In the genomic region with DNA sequence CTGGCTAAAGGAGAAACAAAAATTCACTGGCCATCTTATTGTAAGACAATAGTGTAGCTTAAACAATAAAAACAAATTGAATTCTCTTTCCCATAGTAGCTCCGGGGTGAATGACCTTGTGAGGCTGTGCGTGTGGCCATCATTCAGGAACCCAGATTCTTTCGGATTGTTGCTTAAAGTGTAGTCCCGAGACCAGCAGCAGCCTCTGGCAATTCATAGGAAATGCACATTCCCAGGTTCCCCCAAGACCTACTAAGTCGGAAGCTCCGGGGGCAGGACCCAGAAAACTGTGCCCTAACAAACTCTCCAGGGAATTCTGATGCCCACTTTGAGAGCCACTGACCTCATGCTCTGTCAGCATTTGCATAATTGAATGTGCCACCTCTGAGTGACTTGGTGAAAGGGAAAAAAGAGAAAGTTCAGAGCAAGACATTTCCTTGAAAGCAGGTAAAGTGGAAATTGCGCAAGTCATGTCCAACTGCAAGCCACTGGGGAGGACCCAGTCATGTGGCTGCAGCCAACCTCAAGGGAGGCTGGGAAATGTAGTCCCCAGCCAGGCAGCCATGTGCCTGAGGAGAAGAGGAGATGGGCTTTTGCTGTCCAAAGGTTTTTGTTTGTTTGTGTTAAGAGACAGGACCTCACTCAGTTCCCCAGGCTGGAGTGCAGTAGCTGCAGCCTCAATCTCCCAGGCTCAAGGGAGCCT, we compare ENCODE assay signal across 8 cellular contexts. TPM values are rescaled to one million over a fixed set of nuclear protein-coding genes. Genes with fewer than 3 reads are reported as not detected.
DNase-seq lines count a peak whose midpoint lies in the region; ATAC-seq and TF ChIP-seq lines count a peak whose summit lies in the region.

No MANE protein-coding gene starts in this region.

- peaks cover 6 to 12% of the 10 kb centered on the region in 2 donors for H3K27me3 Mint-ChIP-seq in natural killer cell (ENCODE audit: low read depth in 2 of 2)

- H3K36me3 Mint-ChIP-seq in natural killer cell: no peaks in the 10 kb centered on the region

- no peaks in the 10 kb centered on the region for H3K9me3 ChIP-seq in uterus

- H3K36me3 ChIP-seq in uterus: no peaks in the 10 kb centered on the region

- TF ChIP-seq POLR2A in uterus (IDR thresholded peaks at IDR 0.05): no peak

- H3K9me3 Mint-ChIP-seq in natural killer cell: peaks cover 0 to 3% of the 10 kb centered on the region in 2 donors

- DNase-seq in NCI-H2029 (lab: John Stamatoyannopoulos, UW) (peak; percentile 8), NCI-H2029 treated with DMSO at 0.1 percent for 48 hours (lab: John Stamatoyannopoulos, UW) (no peak), NOMO-1 treated with DMSO at 0.1 percent for 48 hours (lab: John Stamatoyannopoulos, UW; ENCODE audit: unreplicated experiment) (peak; percentile 68), epithelial cell of proximal tubule (ENCODE audit: low read depth) (peak; percentile 30), natural killer cell (no peak), uterus (no peak)

- no peaks in the 10 kb centered on the region for H3K27me3 ChIP-seq in uterus

- no peaks in the 10 kb centered on the region for H3K4me1 ChIP-seq in uterus

- H3K4me1 Mint-ChIP-seq in natural killer cell: peaks cover 0 to 9% of the 10 kb centered on the region in 2 donors

- no peak overlapping the region for H3K27ac Mint-ChIP-seq in natural killer cell

- H3K27ac ChIP-seq in uterus: no peak overlapping the region

- ATAC-seq in natural killer cell: peak in 1 of 3 donors; percentile 77
- no peak for ATAC-seq in HG03139 (IDR thresholded peaks at IDR 0.05; ENCODE audit: unreplicated experiment)
- no peak for ATAC-seq in HG03439 (IDR thresholded peaks at IDR 0.05; ENCODE audit: unreplicated experiment)

- H3K4me3 ChIP-seq in epithelial cell of proximal tubule (ENCODE audit: low read depth, low read length) (peak overlapping the region; percentile 58), uterus (no peak overlapping the region)

- TF ChIP-seq CTCF in epithelial cell of proximal tubule (conservative IDR thresholded peaks at IDR 0.05; ENCODE audit: low read depth, low read length) (no peak), natural killer cell (IDR thresholded peaks at IDR 0.05) (no peak), uterus (IDR thresholded peaks at IDR 0.05) (no peak)

- H3K4me3 Mint-ChIP-seq in natural killer cell: peak overlapping the region; percentile 65

- intact Hi-C loops in natural killer cell (cut with micrococcal nuclease): no loop called here
- intact Hi-C loops in uterus (cut with DNase I; ENCODE audit: low total_unique reads): no loop called here

RNA-seq across cellular contexts. Expression of a gene that starts 50.7 kb away (rescaled TPM):
- total RNA-seq in epithelial cell of proximal tubule (0.36 and 0.92 TPM in 2 replicates), natural killer cell (under 1 TPM in 2 of 3 donors, not detected in 1; 0.08 to 0.09 TPM), uterus (1 to 10 TPM in 3 of 4 donors, not detected in 1; 2.2 to 7.9 (median 3.1) TPM)

RNA-seq across cellular contexts. Expression of a gene that starts 54.8 kb away (rescaled TPM):
- 181 and 304 TPM in 2 replicates for total RNA-seq in epithelial cell of proximal tubule
- total RNA-seq in natural killer cell: 100 to 1,000 TPM; 218 to 272 (median 235) TPM
- 100 to 1,000 TPM in 3 of 4 donors, 10 to 100 TPM in 1; 83.8 to 225 (median 157) TPM for total RNA-seq in uterus

Comparison
In these comparisons a context has a peak if more than half of its experiments do, and no peak if none do; other contexts are left out.
1. DNase-seq: peak in NCI-H2029 (single experiment), NOMO-1 treated with DMSO at 0.1 percent for 48 hours (single experiment) and epithelial cell of proximal tubule (single experiment); none in NCI-H2029 treated with DMSO at 0.1 percent for 48 hours (single experiment), natural killer cell (single experiment) and uterus (0 of 2).